Comparison of ENCODE assay signal across 19 cellular contexts in genomic region chr13:84962141-84962750, GRCh38.
DNase-seq lines count a peak whose midpoint lies in the region; ATAC-seq, FAIRE-seq and TF ChIP-seq lines count a peak whose summit lies in the region.
"Had no signal": no experiment of that assay in that cellular context is flagged by ENCODE, and none has a peak within 500 bp of the region (broad histone marks: within the 10 kb centered on the region; RNA-seq: fewer than 3 reads in every experiment).

No MANE protein-coding gene starts in this region.

- H3K36me3 ChIP-seq in OCI-LY3 (replicated peaks; ENCODE audit: low read depth, low read length): no peaks in the 10 kb centered on the region
- no peaks in the 10 kb centered on the region for H3K36me3 ChIP-seq in kidney (ENCODE audit: control insufficient read depth in 1 of 2, insufficient read depth in 2 of 2, low read length in 2 of 2)
- no peaks in the 10 kb centered on the region for H3K36me3 ChIP-seq in MG63
- H3K36me3 ChIP-seq in gastrocnemius medialis: no peaks in the 10 kb centered on the region

- H3K27me3 ChIP-seq in OCI-LY3 (ENCODE audit: low read depth, low read length) (no peaks in the 10 kb centered on the region), MG63 (no peaks in the 10 kb centered on the region), gastrocnemius medialis (no peaks in the 10 kb centered on the region)

- intact Hi-C loops in kidney (cut with DNase I): no loop called here
- intact Hi-C loops in sciatic nerve (cut with DNase I): no loop called here
- intact Hi-C loops in gastrocnemius medialis (cut with DNase I; ENCODE audit: low total_unique reads): no loop called here

- no peaks in the 10 kb centered on the region for H3K79me2 ChIP-seq in OCI-LY3 (ENCODE audit: low read length)

- TF ChIP-seq CTCF in OCI-LY3 (IDR thresholded peaks at IDR 0.05; ENCODE audit: low read depth, low read length): no peak
- no peak for TF ChIP-seq CTCF in kidney (IDR thresholded peaks at IDR 0.05; ENCODE audit: borderline replicate concordance, extremely low read depth, insufficient read depth)
- no peak for TF ChIP-seq CTCF in gastrocnemius medialis (IDR thresholded peaks at IDR 0.05 in 4 of 5, conservative IDR thresholded peaks at IDR 0.05 in 1 of 5)

- no peak overlapping the region for H2AFZ ChIP-seq in OCI-LY3 (ENCODE audit: low read depth, low read length)

- DNase-seq in COLO668 (lab: John Stamatoyannopoulos, UW; ENCODE audit: unreplicated experiment): peak; percentile 59
- peak; percentile 70 for DNase-seq in kidney
- no peak for DNase-seq in sciatic nerve (ENCODE audit: low spot score)
- no peak for DNase-seq in Kasumi-1 (lab: John Stamatoyannopoulos, UW)
- no peak for DNase-seq in MG63
- DNase-seq in gastrocnemius medialis: no peak
- DNase-seq: CD4-positive, alpha-beta memory T cell; DMS53; EL; NCI-H1417 treated with DMSO at 0.1 percent for 48 hours; NCI-H187 treated with DMSO at 0.1 percent for 48 hours; NCI-H226; NCI-H524; OCI-M1; SHP77 treated with DMSO at 0.1 percent for 48 hours had no signal

- ATAC-seq in sciatic nerve: peak; percentile 44
- no peak for ATAC-seq in gastrocnemius medialis
- no peak for ATAC-seq in GM18517 (IDR thresholded peaks at IDR 0.05; ENCODE audit: unreplicated experiment)
- ATAC-seq: GM12878, K562 had no signal

- H4K20me1 ChIP-seq in OCI-LY3 (ENCODE audit: insufficient read depth, low read length): no peaks in the 10 kb centered on the region

- no peaks in the 10 kb centered on the region for H3K9me3 ChIP-seq in OCI-LY3 (ENCODE audit: insufficient read depth, low read length)
- H3K9me3 ChIP-seq in kidney (ENCODE audit: control insufficient read depth in 1 of 2, low read length in 2 of 2): no peaks in the 10 kb centered on the region
- H3K9me3 ChIP-seq in MG63: no peaks in the 10 kb centered on the region
- H3K9me3 ChIP-seq in gastrocnemius medialis: no peaks in the 10 kb centered on the region

- no peak for TF ChIP-seq POLR2A in gastrocnemius medialis (IDR thresholded peaks at IDR 0.05)

- peaks cover 16% of the 10 kb centered on the region for H3K4me1 ChIP-seq in OCI-LY3 (ENCODE audit: low read length)
- H3K4me1 ChIP-seq in kidney (ENCODE audit: control insufficient read depth in 1 of 2, insufficient read depth in 1 of 2, low read depth in 1 of 2, low read length in 2 of 2): no peaks in the 10 kb centered on the region
- H3K4me1 ChIP-seq in gastrocnemius medialis: no peaks in the 10 kb centered on the region

- H3K9ac ChIP-seq in OCI-LY3 (ENCODE audit: low read length): no peak overlapping the region
- H3K9ac ChIP-seq in kidney (ENCODE audit: low read length in 2 of 2): no peak overlapping the region

- FAIRE-seq in kidney (lab: Jason Lieb, UNC): no peak
- FAIRE-seq: GM12878, K562 had no signal

- peak overlapping the region; percentile 40 for H3K27ac ChIP-seq in OCI-LY3 (ENCODE audit: low read length)
- H3K27ac ChIP-seq in kidney (ENCODE audit: low read depth in 2 of 2, low read length in 2 of 2): no peak overlapping the region
- no peak overlapping the region for H3K27ac ChIP-seq in gastrocnemius medialis

- peak overlapping the region; percentile 45 for H3K4me2 ChIP-seq in OCI-LY3 (ENCODE audit: low read length)

- in situ Hi-C loops in gastrocnemius medialis (cut with MboI; ENCODE audit: low sequenced_read_pairs in 4 of 4): no loop called here

- H3K4me3 ChIP-seq in OCI-LY3 (ENCODE audit: low read length) (no peak overlapping the region), kidney (ENCODE audit: low read length in 2 of 2) (no peak overlapping the region), MG63 (no peak overlapping the region), gastrocnemius medialis (no peak overlapping the region)
- H3K4me3 ChIP-seq: GM12878, K562 had no signal

Comparison
In these comparisons a context has a peak if more than half of its experiments do, and no peak if none do; other contexts are left out.
1. DNase-seq: peak in COLO668 (single experiment) and kidney (single experiment); none in sciatic nerve (single experiment), Kasumi-1 (0 of 2), MG63 (single experiment) and gastrocnemius medialis (0 of 2).